Comparison of ENCODE assay signal across 17 cellular contexts in genomic region chr5:440413-441180, GRCh38. TPM values are rescaled to one million over a fixed set of nuclear protein-coding genes. Genes with fewer than 3 reads are reported as not detected.
A peak's percentile ranks its signal among the peaks of the same experiment; 100 is the strongest.
DNase-seq lines count a peak whose midpoint lies in the region; TF ChIP-seq lines count a peak whose summit lies in the region.
"Had no signal": no experiment of that assay in that cellular context is flagged by ENCODE, and none has a peak within 500 bp of the region (broad histone marks: within the 10 kb centered on the region; RNA-seq: fewer than 3 reads in every experiment).

No MANE protein-coding gene starts in this region.

- peak; percentile 24 to 47 for DNase-seq in AML-193 (lab: John Stamatoyannopoulos, UW)
- peak; percentile 55 for DNase-seq in GM13977 (ENCODE audit: low spot score)
- peak; percentile 14 for DNase-seq in OCI-M1 (lab: John Stamatoyannopoulos, UW)
- no peak for DNase-seq in glutamatergic neuron
- DNase-seq in NCI-H82 treated with DMSO at 0.1 percent for 48 hours (lab: John Stamatoyannopoulos, UW; ENCODE audit: unreplicated experiment), result no peak
- DNase-seq in DMS79 (lab: John Stamatoyannopoulos, UW), result no peak
- no peak for DNase-seq in NCI-H1436 treated with DMSO at 0.1 percent for 48 hours (lab: John Stamatoyannopoulos, UW)
- DNase-seq in NCI-H2029 (lab: John Stamatoyannopoulos, UW), result no peak
- DNase-seq: activated CD4-positive, CD25-positive, alpha-beta regulatory T cell treated with anti-CD3 and anti-CD28 coated beads, Interleukin-2, amount 50 U/mL, for 72 hours; central memory CD4-positive, alpha-beta T cell; HCEC 1CT; kidney; NCI-H1694 treated with DMSO at 0.1 percent for 48 hours; NCI-H526; stimulated activated CD4-positive, alpha-beta T cell treated with anti-CD3 and anti-CD28 coated beads, Interleukin-4, amount 100 ng/mL, for 24 hours; stimulated activated naive CD4-positive, alpha-beta T cell treated with Interleukin-2 at 50 U/mL for 16 hours had no signal

- no peaks in the 10 kb centered on the region for H3K36me3 Mint-ChIP-seq in glutamatergic neuron (ENCODE audit: unreplicated experiment)

- in situ Hi-C loops in GM13977 (cut with MboI; ENCODE audit: low pct_unique_long_range_greater_than_20kb, low sequenced_read_pairs, unreplicated experiment), result no loop called here

- peaks cover 5% of the 10 kb centered on the region for H3K9me3 Mint-ChIP-seq in glutamatergic neuron (ENCODE audit: unreplicated experiment)

- TF ChIP-seq CTCF in GM13977 (IDR thresholded peaks at IDR 0.05; ENCODE audit: extremely low read depth, insufficient read depth, missing control alignments) (no peak), glutamatergic neuron (IDR thresholded peaks at IDR 0.05; ENCODE audit: partially characterized antibody, unreplicated experiment) (no peak)

- peaks cover 7% of the 10 kb centered on the region for H3K4me1 Mint-ChIP-seq in glutamatergic neuron (ENCODE audit: low read depth, unreplicated experiment)

- peaks cover 7% of the 10 kb centered on the region for H3K27me3 Mint-ChIP-seq in glutamatergic neuron (ENCODE audit: unreplicated experiment)

- no peak overlapping the region for H3K4me3 Mint-ChIP-seq in glutamatergic neuron (ENCODE audit: unreplicated experiment)
- H3K4me3 Mint-ChIP-seq: B cell had no signal

- peak overlapping the region; percentile 38 for H3K27ac Mint-ChIP-seq in glutamatergic neuron (ENCODE audit: unreplicated experiment)
- H3K27ac Mint-ChIP-seq: B cell had no signal

RNA-seq across cellular contexts. Expression of gene EXOC3, which starts 2.4 kb away (rescaled TPM):
- 55.4 TPM for total RNA-seq in glutamatergic neuron (ENCODE audit: unreplicated experiment)

Comparison
In these comparisons a context has a peak if more than half of its experiments do, and no peak if none do; other contexts are left out.
1. DNase-seq: peak in AML-193 (2 of 2), GM13977 (single experiment) and OCI-M1 (single experiment); none in glutamatergic neuron (single experiment), NCI-H82 treated with DMSO at 0.1 percent for 48 hours (single experiment), DMS79 (single experiment), NCI-H1436 treated with DMSO at 0.1 percent for 48 hours (single experiment) and NCI-H2029 (single experiment).